14 cellular contexts compared by ENCODE assay signal in genomic region chr10:87622290-87623004, GRCh38. TPM values are rescaled to one million over a fixed set of nuclear protein-coding genes. Genes with fewer than 3 reads are reported as not detected.
A peak's percentile ranks its signal among the peaks of the same experiment; 100 is the strongest.
DNase-seq lines count a peak whose midpoint lies in the region; ATAC-seq, FAIRE-seq and TF ChIP-seq lines count a peak whose summit lies in the region.
"Had no signal": no experiment of that assay in that cellular context is flagged by ENCODE, and none has a peak within 500 bp of the region (broad histone marks: within the 10 kb centered on the region; RNA-seq: fewer than 3 reads in every experiment).

No MANE protein-coding gene starts in this region.

- FAIRE-seq in bronchial epithelial cell (lab: Jason Lieb, UNC): no peak

- peak; percentile 72 for ATAC-seq in GM19351 (IDR thresholded peaks at IDR 0.05; ENCODE audit: unreplicated experiment)
- peak; percentile 88 for ATAC-seq in HG03175 (IDR thresholded peaks at IDR 0.05; ENCODE audit: unreplicated experiment)
- ATAC-seq: heart left ventricle had no signal

- DNase-seq in AG09309 (ENCODE audit: low read depth) (no peak), bronchial epithelial cell (ENCODE audit: low read depth) (peak; percentile 46), NCI-H2227 (lab: John Stamatoyannopoulos, UW; ENCODE audit: unreplicated experiment) (no peak), hepatic stellate cell (ENCODE audit: low spot score) (no peak), RKO (ENCODE audit: low spot score) (no peak)
- DNase-seq in central memory CD4-positive, alpha-beta T cell: no peak
- DNase-seq: activated effector memory CD4-positive, alpha-beta T cell treated with anti-CD3 and anti-CD28 coated beads, Interleukin-2, amount 50 U/mL, for 16 hours; colonic mucosa; heart left ventricle; NCI-H446 treated with DMSO at 0.1 percent for 48 hours; stimulated activated CD4-positive, alpha-beta T cell treated with anti-CD3 and anti-CD28 coated beads, Interleukin-12 subunit alpha, Interleukin-12 subunit beta, amount 100 ng/mL, for 4 hours; stomach had no signal

- TF ChIP-seq CTCF in AG09309 (IDR thresholded peaks at IDR 0.05; ENCODE audit: control insufficient read depth, insufficient read depth, low read depth, low read length, missing control alignments): peak; percentile 2
- TF ChIP-seq CTCF in bronchial epithelial cell (IDR thresholded peaks at IDR 0.05; ENCODE audit: insufficient read depth, low read length, severe bottlenecking): no peak

- no peaks in the 10 kb centered on the region for H3K36me3 ChIP-seq in bronchial epithelial cell (ENCODE audit: control insufficient read depth, insufficient read depth, low read length)
- H3K36me3 ChIP-seq: colonic mucosa, heart left ventricle, stomach had no signal

- H3K4me3 ChIP-seq in AG09309 (ENCODE audit: control insufficient read depth, low read depth, low read length) (no peak overlapping the region), bronchial epithelial cell (ENCODE audit: low read depth, low read length) (no peak overlapping the region)
- H3K4me3 ChIP-seq: colonic mucosa, heart left ventricle, stomach had no signal

- no peaks in the 10 kb centered on the region for H3K27me3 ChIP-seq in bronchial epithelial cell (ENCODE audit: control insufficient read depth, insufficient read depth, low read length)
- H3K27me3 ChIP-seq: colonic mucosa, stomach had no signal

RNA-seq across cellular contexts. Expression of gene PAPSS2, which starts 37.2 kb away (rescaled TPM):
- total RNA-seq in bronchial epithelial cell: 0.26 and 5.5 TPM in 2 replicates
